In the genomic region with DNA sequence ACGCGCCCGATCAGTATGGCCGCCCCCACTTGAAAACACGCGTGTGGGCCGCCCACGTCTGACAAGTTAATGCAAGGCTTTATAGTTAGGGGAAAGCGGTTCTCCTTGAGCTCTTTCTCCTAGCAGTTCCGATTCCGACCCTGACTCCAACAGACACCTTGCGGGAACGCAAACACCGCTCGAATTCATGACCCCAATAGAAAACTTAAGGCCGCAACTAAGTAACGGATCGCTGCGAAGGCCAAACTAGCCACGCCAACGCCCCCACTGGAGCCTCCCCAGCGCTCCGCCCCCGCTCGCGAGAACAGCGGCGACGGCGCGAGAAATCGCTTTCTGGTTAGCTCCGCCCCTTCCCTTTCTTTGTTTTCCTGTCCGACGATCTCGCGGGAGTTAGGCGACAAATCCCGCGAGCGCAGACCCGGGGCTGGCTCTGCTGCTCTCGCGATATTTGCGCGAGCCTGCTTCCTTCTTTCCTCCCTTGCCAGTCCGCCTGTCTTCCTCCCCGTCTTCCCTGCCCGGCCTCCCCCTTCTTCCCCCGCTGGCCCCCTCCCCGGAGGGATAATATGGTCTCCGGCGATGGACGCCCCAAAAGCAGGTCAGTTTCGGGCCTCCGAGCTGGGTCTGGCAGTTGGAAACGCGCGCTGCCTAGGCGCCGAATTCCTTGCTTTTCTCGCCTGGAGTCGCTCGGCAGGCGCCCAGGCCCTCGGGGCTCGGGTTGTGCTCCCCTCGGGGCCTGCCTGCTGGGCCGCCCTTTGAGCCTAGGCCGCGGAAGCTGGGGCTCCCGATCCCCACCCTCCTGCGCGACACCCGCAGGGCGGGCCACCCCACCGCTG, we compare ENCODE assay signal across 8 cellular contexts. TPM values are rescaled to one million over a fixed set of nuclear protein-coding genes. Genes with fewer than 3 reads are reported as not detected.
DNase-seq lines count a peak whose midpoint lies in the region; ATAC-seq and TF ChIP-seq lines count a peak whose summit lies in the region.

A gene with protein sequence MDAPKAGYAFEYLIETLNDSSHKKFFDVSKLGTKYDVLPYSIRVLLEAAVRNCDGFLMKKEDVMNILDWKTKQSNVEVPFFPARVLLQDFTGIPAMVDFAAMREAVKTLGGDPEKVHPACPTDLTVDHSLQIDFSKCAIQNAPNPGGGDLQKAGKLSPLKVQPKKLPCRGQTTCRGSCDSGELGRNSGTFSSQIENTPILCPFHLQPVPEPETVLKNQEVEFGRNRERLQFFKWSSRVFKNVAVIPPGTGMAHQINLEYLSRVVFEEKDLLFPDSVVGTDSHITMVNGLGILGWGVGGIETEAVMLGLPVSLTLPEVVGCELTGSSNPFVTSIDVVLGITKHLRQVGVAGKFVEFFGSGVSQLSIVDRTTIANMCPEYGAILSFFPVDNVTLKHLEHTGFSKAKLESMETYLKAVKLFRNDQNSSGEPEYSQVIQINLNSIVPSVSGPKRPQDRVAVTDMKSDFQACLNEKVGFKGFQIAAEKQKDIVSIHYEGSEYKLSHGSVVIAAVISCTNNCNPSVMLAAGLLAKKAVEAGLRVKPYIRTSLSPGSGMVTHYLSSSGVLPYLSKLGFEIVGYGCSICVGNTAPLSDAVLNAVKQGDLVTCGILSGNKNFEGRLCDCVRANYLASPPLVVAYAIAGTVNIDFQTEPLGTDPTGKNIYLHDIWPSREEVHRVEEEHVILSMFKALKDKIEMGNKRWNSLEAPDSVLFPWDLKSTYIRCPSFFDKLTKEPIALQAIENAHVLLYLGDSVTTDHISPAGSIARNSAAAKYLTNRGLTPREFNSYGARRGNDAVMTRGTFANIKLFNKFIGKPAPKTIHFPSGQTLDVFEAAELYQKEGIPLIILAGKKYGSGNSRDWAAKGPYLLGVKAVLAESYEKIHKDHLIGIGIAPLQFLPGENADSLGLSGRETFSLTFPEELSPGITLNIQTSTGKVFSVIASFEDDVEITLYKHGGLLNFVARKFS (plus strand): TSS at position 455 of the 833 bp plus-strand sequence. CDS start 122 bp downstream, at position 577.

- DNase-seq in Caki2 (ENCODE audit: low read depth): peak; percentile 99
- DNase-seq in activated CD8-positive, alpha-beta memory T cell treated with anti-CD3 and anti-CD28 coated beads, Interleukin-2, amount 50 U/mL, for 4 hours: peak; percentile 97
- peak; percentile 98 for DNase-seq in mesenteric fat pad (ENCODE audit: low spot score)
- DNase-seq in stimulated activated CD8-positive, alpha-beta memory T cell treated with anti-CD3 and anti-CD28 coated beads, Interleukin-15, amount 100 ng/mL, for 24 hours (ENCODE audit: low read depth): peak; percentile 79

- H3K4me3 ChIP-seq in HUES64 (ENCODE audit: low read length) (peak within 1 kb of the TSS; percentile 95), OCI-LY1 (ENCODE audit: low read depth, low read length, poor library complexity, severe bottlenecking) (peak within 1 kb of the TSS; percentile 88)

- H3K4me2 ChIP-seq in OCI-LY1 (ENCODE audit: low read length): peak within 1 kb of the TSS; percentile 82

- H2AFZ ChIP-seq in OCI-LY1 (ENCODE audit: low read length): peak within 1 kb of the TSS; percentile 80

- H3K9me2 ChIP-seq in OCI-LY1 (ENCODE audit: low read depth, low read length): no peaks in the 10 kb centered on the region

- no peaks in the 10 kb centered on the region for H3K27me3 ChIP-seq in HUES64 (ENCODE audit: insufficient read depth, low read length)
- H3K27me3 ChIP-seq in OCI-LY1 (ENCODE audit: insufficient read depth, low read length): no peaks in the 10 kb centered on the region

- H3F3A ChIP-seq in OCI-LY1 (ENCODE audit: insufficient read depth, low read length): no peaks in the 10 kb centered on the region

- H4K20me1 ChIP-seq in OCI-LY1 (ENCODE audit: insufficient read depth, low read length): no peaks in the 10 kb centered on the region

- TF ChIP-seq CTCF in OCI-LY1 (IDR thresholded peaks at IDR 0.05; ENCODE audit: low read length): no peak

- H3K9me3 ChIP-seq in HUES64 (ENCODE audit: insufficient read depth, low read depth, low read length) (no peaks in the 10 kb centered on the region), OCI-LY1 (ENCODE audit: low read length) (peaks cover 3% of the 10 kb centered on the region; the same call in 1 of the 2 replicates)

- peak; percentile 79 for ATAC-seq in GM21447 (IDR thresholded peaks at IDR 0.05; ENCODE audit: unreplicated experiment)

- H3K27ac ChIP-seq in HUES64 (ENCODE audit: low read depth, low read length) (peak within 1 kb of the TSS; percentile 95), OCI-LY1 (ENCODE audit: low read depth, low read length, poor library complexity, severe bottlenecking) (peak within 1 kb of the TSS; percentile 52)

- H3K36me3 ChIP-seq in HUES64 (ENCODE audit: insufficient read depth, low read length) (peaks cover 35% of the 10 kb centered on the region), OCI-LY1 (ENCODE audit: insufficient read depth, low read length) (peaks cover 33% of the 10 kb centered on the region)

- in situ Hi-C loops in Caki2 (cut with HindIII; ENCODE audit: low pct_unique_long_range_greater_than_20kb, low sequenced_read_pairs): no loop called here
- in situ Hi-C loops in endometrial microvascular endothelial cells (cut with HindIII; ENCODE audit: inconsistent ontology term, low pct_unique_long_range_greater_than_20kb, low sequenced_read_pairs): no loop called here

- under 1% methylated on average over 77 of the region's 77 CpGs for WGBS in HUES64

- H3K79me2 ChIP-seq in OCI-LY1 (ENCODE audit: insufficient read depth, low read length): peaks cover 42% of the 10 kb centered on the region

- H3K9ac ChIP-seq in HUES64 (ENCODE audit: low read depth, low read length) (peak within 1 kb of the TSS; percentile 99), OCI-LY1 (ENCODE audit: low read length) (peak within 1 kb of the TSS; percentile 94)

- H3K4me1 ChIP-seq in HUES64 (ENCODE audit: insufficient read depth, low read length): 0 out of 2 replicates have a peak, but pooled peaks cover 10% of the 10 kb centered on the region
- peaks cover 26% of the 10 kb centered on the region for H3K4me1 ChIP-seq in OCI-LY1 (ENCODE audit: insufficient read depth, low read length, severe bottlenecking)

RNA-seq across cellular contexts. Expression of the gene that starts here (rescaled TPM):
- 8.1 and 10.9 TPM in 2 replicates for total RNA-seq in Caki2 (2014; rRNA removed; shearing (Covaris generic); ENCODE audit: low replicate concordance)
- polyA plus RNA-seq in HUES64 (2013, experiment 1 of 2): 44.8 TPM
- 46.3 TPM for polyA plus RNA-seq in HUES64 (2013, experiment 2 of 2)
- total RNA-seq in endometrial microvascular endothelial cells (ENCODE audit: inconsistent ontology term) (18.8 TPM), mesenteric fat pad (57.1 TPM)

Comparison
In these comparisons a context has a peak if more than half of its experiments do, and no peak if none do; other contexts are left out.
1. Peak in every context shown above with its lines: DNase-seq, ATAC-seq, H3K4me3 ChIP-seq and H3K27ac ChIP-seq.